8 cellular contexts compared by ENCODE assay signal in the genomic region with DNA sequence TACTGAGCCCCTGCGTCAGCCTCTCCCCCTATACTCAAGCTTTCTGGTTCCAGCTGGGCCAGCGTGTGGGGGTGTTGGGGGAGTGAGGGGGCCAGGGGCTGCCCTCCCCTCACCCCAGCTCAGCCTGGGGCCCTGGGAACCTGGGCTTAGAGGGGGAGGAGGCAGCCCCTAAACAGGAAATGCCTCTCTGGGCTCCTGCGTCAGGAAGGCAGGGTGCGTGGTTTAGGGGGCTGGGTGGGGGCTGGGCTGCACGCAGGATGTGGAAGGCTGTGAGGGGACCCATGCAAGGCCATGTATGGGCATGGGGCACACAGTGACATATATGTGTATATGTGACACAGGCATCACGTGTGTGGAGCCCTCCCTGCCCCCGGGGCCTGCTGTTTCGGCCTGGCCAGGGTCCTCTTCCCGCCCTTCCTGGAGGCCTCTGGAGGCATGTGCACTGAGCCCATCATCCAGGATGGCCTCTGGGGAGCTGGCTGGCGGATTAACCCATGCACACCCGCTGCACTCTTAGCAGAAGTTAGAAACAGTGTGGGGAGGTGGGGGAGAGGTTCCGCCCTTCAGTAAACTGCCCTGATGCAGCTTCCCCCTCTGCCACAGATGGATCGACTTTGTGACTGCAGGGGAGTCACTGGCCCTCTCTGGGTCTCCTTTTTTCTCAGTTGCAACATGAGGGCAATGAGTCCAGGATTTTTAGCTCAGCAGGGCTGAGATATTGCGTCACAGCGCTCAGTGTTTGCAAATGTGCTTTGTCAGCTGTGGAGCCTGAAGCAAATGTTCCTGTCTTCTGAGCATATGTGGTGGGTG. TPM values are rescaled to one million over a fixed set of nuclear protein-coding genes. Genes with fewer than 3 reads are reported as not detected.
DNase-seq lines count a peak whose midpoint lies in the region; ATAC-seq and TF ChIP-seq lines count a peak whose summit lies in the region.

No MANE protein-coding gene starts in this region.

- TF ChIP-seq CTCF in endothelial cell (IDR thresholded peaks at IDR 0.05; ENCODE audit: unreplicated experiment) (no peak), nephron (IDR thresholded peaks at IDR 0.05; ENCODE audit: unreplicated experiment in 3 of 3) (no peak)

- H3K27ac Mint-ChIP-seq in activated T-helper 1 cell treated with anti-CD3 and anti-CD28 coated beads, Interleukin-12 subunit alpha, Interleukin-12 subunit beta, Interleukin-2, Interleukin-4 antibody, amounts not matched to agents 30 ng/mL and 10 ng/mL and 1 ng/mL, durations not matched to agents 14 hours and 24 hours and 36 hours: no peak overlapping the region
- H3K27ac Mint-ChIP-seq in endothelial cell (ENCODE audit: unreplicated experiment) (no peak overlapping the region), nephron (peak overlapping the region; percentile 99 to 100 (median 100))

- H3K27me3 Mint-ChIP-seq in activated T-helper 1 cell treated with anti-CD3 and anti-CD28 coated beads, Interleukin-12 subunit alpha, Interleukin-12 subunit beta, Interleukin-2, Interleukin-4 antibody, amounts not matched to agents 30 ng/mL and 10 ng/mL and 1 ng/mL, durations not matched to agents 14 hours and 24 hours and 36 hours (ENCODE audit: insufficient read depth): peaks cover 13% of the 10 kb centered on the region
- peaks cover 25% of the 10 kb centered on the region for H3K27me3 Mint-ChIP-seq in endothelial cell (ENCODE audit: unreplicated experiment)
- peaks cover 11% of the 10 kb centered on the region for H3K27me3 Mint-ChIP-seq in nephron (ENCODE audit: low read depth)

- DNase-seq in activated T-helper 1 cell treated with Interleukin-2 at 50 U/mL for 16 hours (ENCODE audit: low read depth): peak; percentile 29
- no peak for DNase-seq in activated T-helper 1 cell treated with anti-CD3 and anti-CD28 coated beads, Interleukin-12 subunit alpha, Interleukin-12 subunit beta, Interleukin-2, Interleukin-4 antibody, amounts not matched to agents 30 ng/mL and 10 ng/mL and 1 ng/mL, durations not matched to agents 14 hours and 24 hours and 36 hours (ENCODE audit: low spot score)
- DNase-seq in UCSD-AML1 (lab: John Stamatoyannopoulos, UW; ENCODE audit: unreplicated experiment): peak; percentile 60
- no peak for DNase-seq in endothelial cell (ENCODE audit: low spot score)
- DNase-seq in NCI-H748 treated with DMSO at 0.1 percent for 48 hours (lab: John Stamatoyannopoulos, UW): no peak
- no peak for DNase-seq in medulla oblongata (ENCODE audit: extremely low spot score)

- H3K9me3 Mint-ChIP-seq in activated T-helper 1 cell treated with anti-CD3 and anti-CD28 coated beads, Interleukin-12 subunit alpha, Interleukin-12 subunit beta, Interleukin-2, Interleukin-4 antibody, amounts not matched to agents 30 ng/mL and 10 ng/mL and 1 ng/mL, durations not matched to agents 14 hours and 24 hours and 36 hours: peaks cover 5% of the 10 kb centered on the region
- H3K9me3 Mint-ChIP-seq in endothelial cell (ENCODE audit: unreplicated experiment): no peaks in the 10 kb centered on the region
- peaks cover 8% of the 10 kb centered on the region for H3K9me3 Mint-ChIP-seq in nephron

- peaks cover 2% of the 10 kb centered on the region for H3K36me3 Mint-ChIP-seq in activated T-helper 1 cell treated with anti-CD3 and anti-CD28 coated beads, Interleukin-12 subunit alpha, Interleukin-12 subunit beta, Interleukin-2, Interleukin-4 antibody, amounts not matched to agents 30 ng/mL and 10 ng/mL and 1 ng/mL, durations not matched to agents 14 hours and 24 hours and 36 hours (ENCODE audit: low read depth)
- H3K36me3 Mint-ChIP-seq in endothelial cell (ENCODE audit: low read depth, unreplicated experiment) (peaks cover 5% of the 10 kb centered on the region), nephron (ENCODE audit: low read depth) (peaks cover 4% of the 10 kb centered on the region)

- ATAC-seq in GM21723 (IDR thresholded peaks at IDR 0.05; ENCODE audit: unreplicated experiment): no peak

- intact Hi-C loops in activated T-helper 1 cell treated with anti-CD3 and anti-CD28 coated beads, Interleukin-12 subunit alpha, Interleukin-12 subunit beta, Interleukin-2, Interleukin-4 antibody, amounts not matched to agents 30 ng/mL and 10 ng/mL and 1 ng/mL, durations not matched to agents 14 hours and 24 hours and 36 hours (cut with micrococcal nuclease): no loop called here

- H3K4me1 Mint-ChIP-seq in activated T-helper 1 cell treated with anti-CD3 and anti-CD28 coated beads, Interleukin-12 subunit alpha, Interleukin-12 subunit beta, Interleukin-2, Interleukin-4 antibody, amounts not matched to agents 30 ng/mL and 10 ng/mL and 1 ng/mL, durations not matched to agents 14 hours and 24 hours and 36 hours (ENCODE audit: low read depth): peaks cover 29% of the 10 kb centered on the region
- H3K4me1 Mint-ChIP-seq in endothelial cell (ENCODE audit: unreplicated experiment): peaks cover 21% of the 10 kb centered on the region
- H3K4me1 Mint-ChIP-seq in nephron: peaks cover 52% of the 10 kb centered on the region

- no peak overlapping the region for H3K4me3 Mint-ChIP-seq in activated T-helper 1 cell treated with anti-CD3 and anti-CD28 coated beads, Interleukin-12 subunit alpha, Interleukin-12 subunit beta, Interleukin-2, Interleukin-4 antibody, amounts not matched to agents 30 ng/mL and 10 ng/mL and 1 ng/mL, durations not matched to agents 14 hours and 24 hours and 36 hours
- H3K4me3 Mint-ChIP-seq in endothelial cell (ENCODE audit: unreplicated experiment): peak overlapping the region; percentile 31
- H3K4me3 Mint-ChIP-seq in nephron: peak overlapping the region; percentile 77 to 92 (median 89)

RNA-seq across cellular contexts. Expression of gene CD248, which starts 1.1 kb away (rescaled TPM):
- 0.10 TPM in 1 of 2 replicates, not detected in the other for total RNA-seq in activated T-helper 1 cell treated with anti-CD3 and anti-CD28 coated beads, Interleukin-12 subunit alpha, Interleukin-12 subunit beta, Interleukin-2, Interleukin-4 antibody, amounts not matched to agents 30 ng/mL and 10 ng/mL and 1 ng/mL, durations not matched to agents 14 hours and 24 hours and 36 hours
- total RNA-seq in endothelial cell (ENCODE audit: unreplicated experiment): 2.9 TPM

RNA-seq across cellular contexts. Expression of gene RIN1, which starts 18.3 kb away (rescaled TPM):
- total RNA-seq in activated T-helper 1 cell treated with anti-CD3 and anti-CD28 coated beads, Interleukin-12 subunit alpha, Interleukin-12 subunit beta, Interleukin-2, Interleukin-4 antibody, amounts not matched to agents 30 ng/mL and 10 ng/mL and 1 ng/mL, durations not matched to agents 14 hours and 24 hours and 36 hours: 0.78 and 0.86 TPM in 2 replicates
- total RNA-seq in endothelial cell (ENCODE audit: unreplicated experiment): 4.8 TPM

RNA-seq across cellular contexts. Expression of gene TMEM151A, which starts 26.3 kb away (rescaled TPM):
- total RNA-seq in activated T-helper 1 cell treated with anti-CD3 and anti-CD28 coated beads, Interleukin-12 subunit alpha, Interleukin-12 subunit beta, Interleukin-2, Interleukin-4 antibody, amounts not matched to agents 30 ng/mL and 10 ng/mL and 1 ng/mL, durations not matched to agents 14 hours and 24 hours and 36 hours: not detected in 2 replicates
- not detected for total RNA-seq in endothelial cell (ENCODE audit: unreplicated experiment)

RNA-seq across cellular contexts. Expression of gene BRMS1, which starts 26.9 kb away (rescaled TPM):
- 63.1 and 67.1 TPM in 2 replicates for total RNA-seq in activated T-helper 1 cell treated with anti-CD3 and anti-CD28 coated beads, Interleukin-12 subunit alpha, Interleukin-12 subunit beta, Interleukin-2, Interleukin-4 antibody, amounts not matched to agents 30 ng/mL and 10 ng/mL and 1 ng/mL, durations not matched to agents 14 hours and 24 hours and 36 hours
- 38.4 TPM for total RNA-seq in endothelial cell (ENCODE audit: unreplicated experiment)

RNA-seq across cellular contexts. Expression of gene YIF1A, which starts 29.0 kb away (rescaled TPM):
- total RNA-seq in activated T-helper 1 cell treated with anti-CD3 and anti-CD28 coated beads, Interleukin-12 subunit alpha, Interleukin-12 subunit beta, Interleukin-2, Interleukin-4 antibody, amounts not matched to agents 30 ng/mL and 10 ng/mL and 1 ng/mL, durations not matched to agents 14 hours and 24 hours and 36 hours: 125 and 127 TPM in 2 replicates
- 48.0 TPM for total RNA-seq in endothelial cell (ENCODE audit: unreplicated experiment)

Comparison
In these comparisons a context has a peak if more than half of its experiments do, and no peak if none do; other contexts are left out.
1. DNase-seq: peak in activated T-helper 1 cell treated with Interleukin-2 at 50 U/mL for 16 hours (single experiment) and UCSD-AML1 (single experiment); none in activated T-helper 1 cell treated with anti-CD3 and anti-CD28 coated beads, Interleukin-12 subunit alpha, Interleukin-12 subunit beta, Interleukin-2, Interleukin-4 antibody, amounts not matched to agents 30 ng/mL and 10 ng/mL and 1 ng/mL, durations not matched to agents 14 hours and 24 hours and 36 hours (single experiment), endothelial cell (single experiment), NCI-H748 treated with DMSO at 0.1 percent for 48 hours (single experiment) and medulla oblongata (single experiment).
2. H3K27ac Mint-ChIP-seq: peak in nephron (3 of 3); none in activated T-helper 1 cell treated with anti-CD3 and anti-CD28 coated beads, Interleukin-12 subunit alpha, Interleukin-12 subunit beta, Interleukin-2, Interleukin-4 antibody, amounts not matched to agents 30 ng/mL and 10 ng/mL and 1 ng/mL, durations not matched to agents 14 hours and 24 hours and 36 hours (single experiment) and endothelial cell (single experiment).